17 cellular contexts compared by ENCODE assay signal in genomic region chr2:173160618-173161017, GRCh38.
DNase-seq lines count a peak whose midpoint lies in the region; ATAC-seq, FAIRE-seq and TF ChIP-seq lines count a peak whose summit lies in the region.
"Had no signal": no experiment of that assay in that cellular context is flagged by ENCODE, and none has a peak within 500 bp of the region (broad histone marks: within the 10 kb centered on the region; RNA-seq: fewer than 3 reads in every experiment).

No MANE protein-coding gene starts in this region.

- peaks cover 0 to 10% (median 0%) of the 10 kb centered on the region in 11 donors for H3K9me3 ChIP-seq in heart right ventricle
- no peaks in the 10 kb centered on the region for H3K9me3 ChIP-seq in pancreas
- H3K9me3 ChIP-seq in aorta (ENCODE audit: control insufficient read depth, low read length), result no peaks in the 10 kb centered on the region

- no peak for FAIRE-seq in pancreas (lab: Jason Lieb, UNC)
- FAIRE-seq: HTR-8/SVneo had no signal

- 50 to 73% methylated on average over 4 of the region's 4 CpGs for WGBS in heart right ventricle, 2 donors
- WGBS in pancreas, 2 donors, result 45 to 49% methylated on average over 4 of the region's 4 CpGs
- WGBS in aorta, 2 donors, result 80 to 89% methylated on average over 4 of the region's 4 CpGs

- H3K36me3 ChIP-seq in heart right ventricle (peaks cover 0 to 12% (median 0%) of the 10 kb centered on the region in 9 donors), pancreas (no peaks in the 10 kb centered on the region), aorta (ENCODE audit: control insufficient read depth in 1 of 2, insufficient read depth in 2 of 2, low read length in 1 of 2) (no peaks in the 10 kb centered on the region)

- peak overlapping the region in 8 of 10 donors; percentile 10 to 89 (median 29) for H3K27ac ChIP-seq in heart right ventricle
- H3K27ac ChIP-seq in pancreas, result peak overlapping the region in 1 of 4 donors; percentile 57
- peak overlapping the region; percentile 62 to 90 for H3K27ac ChIP-seq in aorta (ENCODE audit: low read depth in 1 of 2, low read length in 2 of 2)

- H3K27me3 ChIP-seq in heart right ventricle (no peaks in the 10 kb centered on the region), pancreas (no peaks in the 10 kb centered on the region), aorta (ENCODE audit: control insufficient read depth in 1 of 2, insufficient read depth in 2 of 2, low read length in 1 of 2) (no peaks in the 10 kb centered on the region)

- intact Hi-C loops in heart right ventricle (cut with DNase I), result no loop called here
- intact Hi-C loops in cardiac septum (cut with DNase I), result no loop called here
- intact Hi-C loops in pancreas (cut with DNase I), result no loop called here
- intact Hi-C loops in aorta (cut with DNase I), result loop anchor here (5.0 kb wide), 1 partner anchor 37 kb away; no protein-coding TSS in a partner anchor

- ATAC-seq in heart right ventricle (peak in 1 of 8 donors; percentile 23), pancreas (peak; percentile 9 to 27 (median 14)), aorta (ENCODE audit: low FRiP score) (no peak), omental fat pad (ENCODE audit: low FRiP score) (no peak)
- ATAC-seq: activated CD4-positive, alpha-beta T cell treated with anti-CD3 and anti-CD28 coated beads for 36 hours; CD8-positive, alpha-beta T cell; T-helper 17 cell had no signal

- DNase-seq in heart right ventricle, result no peak
- DNase-seq in cardiac septum (ENCODE audit: low spot score), result no peak
- DNase-seq in fibroblast of mammary gland (ENCODE audit: low read depth), result no peak
- no peak for DNase-seq in pancreas
- no peak for DNase-seq in aorta
- no peak for DNase-seq in HPDE6-E6E7 (ENCODE audit: extremely low spot score)
- no peak for DNase-seq in omental fat pad (ENCODE audit: low spot score)
- no peak for DNase-seq in HUDEP-2 (lab: John Stamatoyannopoulos, UW; ENCODE audit: unreplicated experiment in 76 of 76)
- DNase-seq: activated CD4-positive, alpha-beta T cell treated with anti-CD3 and anti-CD28 coated beads for 36 hours; CD8-positive, alpha-beta T cell; cerebellar nuclear complex; EL; H7; hippocampal formation; MV-4-11; T-helper 17 cell had no signal

- TF ChIP-seq CTCF in heart right ventricle (IDR thresholded peaks at IDR 0.05), result no peak
- no peak for TF ChIP-seq CTCF in fibroblast of mammary gland (conservative IDR thresholded peaks at IDR 0.05; ENCODE audit: control insufficient read depth, insufficient read depth, low read depth, low read length)
- TF ChIP-seq CTCF in pancreas (IDR thresholded peaks at IDR 0.05), result no peak
- no peak for TF ChIP-seq CTCF in omental fat pad (IDR thresholded peaks at IDR 0.05)

- peak overlapping the region in 1 of 10 donors; percentile 13 for H3K4me3 ChIP-seq in heart right ventricle
- H3K4me3 ChIP-seq in fibroblast of mammary gland (ENCODE audit: control insufficient read depth, low read depth, low read length), result peak overlapping the region; percentile 5
- no peak overlapping the region for H3K4me3 ChIP-seq in pancreas
- no peak overlapping the region for H3K4me3 ChIP-seq in aorta (ENCODE audit: low read length in 2 of 2)

- H3K4me1 ChIP-seq in heart right ventricle, result peaks cover 5 to 68% (median 32%) of the 10 kb centered on the region in 9 donors
- peaks cover 0 to 21% (median 0%) of the 10 kb centered on the region in 3 donors for H3K4me1 ChIP-seq in pancreas
- peaks cover 3 to 6% of the 10 kb centered on the region in 2 donors for H3K4me1 ChIP-seq in aorta (ENCODE audit: control insufficient read depth in 1 of 2, insufficient read depth in 2 of 2, low read length in 2 of 2)

Comparison
In these comparisons a context has a peak if more than half of its experiments do, and no peak if none do; other contexts are left out.
1. ATAC-seq: peak in pancreas (4 of 4); none in aorta (single experiment) and omental fat pad (single experiment).
2. intact Hi-C loops: an anchor here in aorta (5.0 kb wide); none called in heart right ventricle, cardiac septum and pancreas.